Comparison of ENCODE assay signal across 16 cellular contexts in the genomic region with DNA sequence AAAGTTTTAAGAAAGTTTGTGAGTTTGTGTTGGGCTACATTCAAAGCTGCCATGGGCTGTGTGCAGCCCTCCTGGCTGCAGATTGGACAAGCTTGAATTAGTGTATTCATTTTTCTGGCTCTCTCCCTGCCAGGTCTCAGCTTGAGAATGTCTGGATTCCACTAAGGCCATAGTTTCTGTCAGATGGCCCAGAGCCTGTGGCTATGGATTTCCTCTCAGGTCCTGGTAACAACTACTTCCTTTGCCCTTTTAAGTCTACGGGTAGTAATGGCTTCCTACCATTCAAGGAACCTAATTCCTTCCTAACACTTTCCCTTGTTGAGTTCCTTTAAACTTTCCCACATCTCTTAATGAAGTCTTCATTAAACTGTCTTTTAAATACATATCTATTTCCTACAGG. TPM values are rescaled to one million over a fixed set of nuclear protein-coding genes. Genes with fewer than 3 reads are reported as not detected.
A peak's percentile ranks its signal among the peaks of the same experiment; 100 is the strongest.
DNase-seq lines count a peak whose midpoint lies in the region; TF ChIP-seq lines count a peak whose summit lies in the region.
"Had no signal": no experiment of that assay in that cellular context is flagged by ENCODE, and none has a peak within 500 bp of the region (broad histone marks: within the 10 kb centered on the region; RNA-seq: fewer than 3 reads in every experiment).

No MANE protein-coding gene starts in this region.

- H4K20me1 ChIP-seq in PC-9 (ENCODE audit: insufficient read depth), result no peaks in the 10 kb centered on the region
- H4K20me1 ChIP-seq in osteoblast (ENCODE audit: insufficient read depth, low read length), result no peaks in the 10 kb centered on the region
- H4K20me1 ChIP-seq: BLaER1 had no signal

- DNase-seq in EL, result peak; percentile 6
- DNase-seq in PC-9, result no peak
- DNase-seq in cardiac fibroblast (ENCODE audit: low read depth in 2 of 2), result peak; percentile 6 to 12
- peak; percentile 73 for DNase-seq in osteoblast (ENCODE audit: insufficient read length, low spot score, missing footprints)
- no peak for DNase-seq in thyroid gland
- no peak for DNase-seq in NCI-H146 treated with DMSO at 0.1 percent for 48 hours (lab: John Stamatoyannopoulos, UW; ENCODE audit: unreplicated experiment)
- DNase-seq in GOT3 (lab: John Stamatoyannopoulos, UW), result no peak
- DNase-seq: CD4-positive, alpha-beta memory T cell; DMS153; NCI-H1417; NCI-H2029; NCI-H526; PC-3 had no signal

- no peak for TF ChIP-seq POLR2A in thyroid gland (IDR thresholded peaks at IDR 0.05)

- no TSS peak for BruUV-seq in PC-9 (replicated peaks; lab: Mats Ljungman, UMichigan)

- H2AFZ ChIP-seq in PC-9 (0 out of 2 replicates have a peak overlapping the region, but pooled peaks have one; percentile 27), osteoblast (ENCODE audit: low read length) (no peak overlapping the region)

- H3K27me3 ChIP-seq in PC-9 (ENCODE audit: insufficient read depth, low read depth), result no peaks in the 10 kb centered on the region
- H3K27me3 ChIP-seq in osteoblast (ENCODE audit: insufficient read depth, low read length), result no peaks in the 10 kb centered on the region
- no peaks in the 10 kb centered on the region for H3K27me3 ChIP-seq in thyroid gland
- H3K27me3 ChIP-seq: BLaER1, SJSA1 had no signal

- H3K36me3 ChIP-seq in PC-9 (ENCODE audit: low read depth) (no peaks in the 10 kb centered on the region), osteoblast (ENCODE audit: insufficient read depth, low read length) (no peaks in the 10 kb centered on the region), thyroid gland (no peaks in the 10 kb centered on the region)
- H3K36me3 ChIP-seq: BLaER1, SJSA1 had no signal

- intact Hi-C loops in PC-9 (cut with micrococcal nuclease; ENCODE audit: unreplicated experiment), result no loop called here
- intact Hi-C loops in thyroid gland (cut with DNase I), result no loop called here

- WGBS in thyroid gland, 2 donors, result 59 to 72% methylated on average over 1 of the region's 1 CpG

- no peak overlapping the region for H3K27ac ChIP-seq in PC-9
- no peak overlapping the region for H3K27ac ChIP-seq in osteoblast (ENCODE audit: low read depth, low read length)
- H3K27ac ChIP-seq in thyroid gland, result no peak overlapping the region
- H3K27ac ChIP-seq: BLaER1, SJSA1 had no signal

- no peak for TF ChIP-seq CTCF in PC-9 (conservative IDR thresholded peaks at IDR 0.05)
- no peak for TF ChIP-seq CTCF in cardiac fibroblast (IDR thresholded peaks at IDR 0.05; ENCODE audit: low read depth, low read length)
- no peak for TF ChIP-seq CTCF in osteoblast (IDR thresholded peaks at IDR 0.05; ENCODE audit: extremely low read depth, low read depth, low read length)
- TF ChIP-seq CTCF in thyroid gland (IDR thresholded peaks at IDR 0.05), result no peak

- H3K4me2 ChIP-seq in PC-9, result no peak overlapping the region
- no peak overlapping the region for H3K4me2 ChIP-seq in osteoblast (ENCODE audit: insufficient read depth, low read length)
- H3K4me2 ChIP-seq: BLaER1 had no signal

- CTCF ChIA-PET in PC-9 (lab: Charles Lee), result no interaction called here

- no peaks in the 10 kb centered on the region for H3F3A ChIP-seq in PC-9 (ENCODE audit: insufficient read depth, low read depth)

- H3K4me3 ChIP-seq in PC-9, result no peak overlapping the region
- H3K4me3 ChIP-seq in cardiac fibroblast (replicated peaks in 1 of 2; ENCODE audit: low read depth in 2 of 2, low read length in 2 of 2), result no peak overlapping the region
- no peak overlapping the region for H3K4me3 ChIP-seq in osteoblast (ENCODE audit: insufficient read depth, low read length)
- no peak overlapping the region for H3K4me3 ChIP-seq in thyroid gland (replicated peaks in 1 of 3)
- H3K4me3 ChIP-seq: BLaER1, K562, SJSA1 had no signal

- H3K79me2 ChIP-seq in PC-9 (ENCODE audit: low read depth) (no peaks in the 10 kb centered on the region), osteoblast (ENCODE audit: insufficient read depth, low read length) (no peaks in the 10 kb centered on the region)

- no peaks in the 10 kb centered on the region for H3K9me2 ChIP-seq in PC-9 (ENCODE audit: insufficient read depth)

- H3K9me3 ChIP-seq in PC-9 (ENCODE audit: insufficient read depth, low read depth) (no peaks in the 10 kb centered on the region), osteoblast (ENCODE audit: low read depth, low read length) (no peaks in the 10 kb centered on the region), thyroid gland (no peaks in the 10 kb centered on the region)
- H3K9me3 ChIP-seq: SJSA1 had no signal

- H3K4me1 ChIP-seq in PC-9 (replicated peaks; ENCODE audit: insufficient read depth) (no peaks in the 10 kb centered on the region), osteoblast (ENCODE audit: insufficient read depth, low read length) (no peaks in the 10 kb centered on the region), thyroid gland (no peaks in the 10 kb centered on the region)
- H3K4me1 ChIP-seq: SJSA1 had no signal

- POLR2A ChIA-PET in PC-9 (lab: Charles Lee; ENCODE audit: unreplicated experiment), result no interaction called here

RNA-seq across cellular contexts. Expression of a gene that starts 24.3 kb away (rescaled TPM):
- 46.0 and 58.8 TPM in 2 replicates for total RNA-seq in PC-9 (2021)
- total RNA-seq in osteoblast, result 74.2 and 76.0 TPM in 2 replicates
- 10 to 100 TPM; 33.2 to 63.0 (median 57.1) TPM for total RNA-seq in thyroid gland

Comparison
In these comparisons a context has a peak if more than half of its experiments do, and no peak if none do; other contexts are left out.
1. DNase-seq: peak in EL (single experiment), cardiac fibroblast (2 of 2) and osteoblast (single experiment); none in PC-9 (0 of 2), thyroid gland (0 of 2), NCI-H146 treated with DMSO at 0.1 percent for 48 hours (single experiment) and GOT3 (single experiment).